Comparison of ENCODE assay signal across 11 cellular contexts in the genomic region with DNA sequence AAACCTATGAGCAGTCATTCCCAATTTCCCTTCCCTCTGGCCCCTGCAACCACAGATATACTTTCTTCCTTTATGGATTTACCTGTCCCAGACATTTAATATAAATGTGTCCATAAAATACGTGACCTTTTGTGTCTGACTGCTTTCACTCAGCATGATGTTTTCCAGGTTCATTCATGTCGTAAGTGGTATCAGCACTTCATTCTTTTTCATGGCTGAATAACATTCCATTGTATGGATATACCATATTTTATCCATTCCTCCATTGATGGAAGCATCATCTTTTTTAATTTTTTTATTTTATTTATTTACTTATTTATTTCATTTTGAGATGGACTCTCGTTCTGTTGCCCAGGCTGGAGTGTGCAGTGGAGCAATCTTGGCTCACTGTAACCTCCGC. TPM values are rescaled to one million over a fixed set of nuclear protein-coding genes. Genes with fewer than 3 reads are reported as not detected.
DNase-seq lines count a peak whose midpoint lies in the region; ATAC-seq and TF ChIP-seq lines count a peak whose summit lies in the region.
"Had no signal": no experiment of that assay in that cellular context is flagged by ENCODE, and none has a peak within 500 bp of the region (broad histone marks: within the 10 kb centered on the region; RNA-seq: fewer than 3 reads in every experiment).

No MANE protein-coding gene starts in this region.

- no peaks in the 10 kb centered on the region for H3K27me3 Mint-ChIP-seq in Calu3 (ENCODE audit: unreplicated experiment)
- no peaks in the 10 kb centered on the region for H3K27me3 Mint-ChIP-seq in central memory CD8-positive, alpha-beta T cell
- H3K27me3 Mint-ChIP-seq in natural killer cell (ENCODE audit: low read depth in 2 of 2): no peaks in the 10 kb centered on the region
- H3K27me3 Mint-ChIP-seq: B cell had no signal

- BruUV-seq in Calu3 (replicated peaks; lab: Mats Ljungman, UMichigan): no TSS peak

- no peak for DNase-seq in Calu3
- no peak for DNase-seq in central memory CD8-positive, alpha-beta T cell (ENCODE audit: low spot score in 2 of 2)
- DNase-seq in natural killer cell: no peak
- DNase-seq in NOMO-1 treated with DMSO at 0.1 percent for 48 hours (lab: John Stamatoyannopoulos, UW; ENCODE audit: unreplicated experiment): no peak
- DNase-seq in GM19238 (ENCODE audit: insufficient read length, low spot score): no peak
- DNase-seq: CD8-positive, alpha-beta T cell; GM23248; HCEC 1CT; HFFc6 had no signal

- peaks cover 29% of the 10 kb centered on the region for H3K36me3 Mint-ChIP-seq in Calu3 (ENCODE audit: insufficient read depth, unreplicated experiment)
- peaks cover 16% of the 10 kb centered on the region for H3K36me3 Mint-ChIP-seq in central memory CD8-positive, alpha-beta T cell (ENCODE audit: insufficient read depth)
- H3K36me3 Mint-ChIP-seq in natural killer cell: peaks cover under 1% of the 10 kb centered on the region

- no peak for ATAC-seq in central memory CD8-positive, alpha-beta T cell (replicated peaks; ENCODE audit: extremely low read depth, poor library complexity, severe bottlenecking)
- ATAC-seq in natural killer cell (no peak), HG02798 (IDR thresholded peaks at IDR 0.05; ENCODE audit: poor library complexity, unreplicated experiment) (no peak)
- ATAC-seq: CD8-positive, alpha-beta T cell had no signal

- H3K4me3 Mint-ChIP-seq in Calu3 (ENCODE audit: low read depth, unreplicated experiment) (no peak overlapping the region), natural killer cell (peak overlapping the region; percentile 10)
- H3K4me3 Mint-ChIP-seq in central memory CD8-positive, alpha-beta T cell: peak overlapping the region; percentile 0
- H3K4me3 Mint-ChIP-seq: B cell; CD8-positive, alpha-beta T cell; HFFc6 had no signal

- TF ChIP-seq CTCF in Calu3 (IDR thresholded peaks at IDR 0.05; ENCODE audit: unreplicated experiment) (no peak), natural killer cell (IDR thresholded peaks at IDR 0.05) (no peak)

- H3K27ac Mint-ChIP-seq in Calu3 (ENCODE audit: unreplicated experiment): peak overlapping the region; percentile 7
- peak overlapping the region; percentile 32 for H3K27ac Mint-ChIP-seq in central memory CD8-positive, alpha-beta T cell (ENCODE audit: low read depth)
- peak overlapping the region; percentile 29 to 77 for H3K27ac Mint-ChIP-seq in natural killer cell
- H3K27ac Mint-ChIP-seq: B cell, HFFc6 had no signal

- CTCF ChIA-PET in Calu3 (lab: Charles Lee): no interaction called here

- H3K9me3 Mint-ChIP-seq in Calu3 (ENCODE audit: low read depth, unreplicated experiment) (peaks cover 7% of the 10 kb centered on the region), natural killer cell (peaks cover 5% of the 10 kb centered on the region in 2 donors)
- peaks cover 6% of the 10 kb centered on the region for H3K9me3 Mint-ChIP-seq in central memory CD8-positive, alpha-beta T cell

- intact Hi-C loops in Calu3 (cut with micrococcal nuclease; ENCODE audit: unreplicated experiment): no loop called here
- intact Hi-C loops in natural killer cell (cut with micrococcal nuclease): no loop called here

- H3K4me1 Mint-ChIP-seq in Calu3 (ENCODE audit: low read depth, unreplicated experiment) (no peaks in the 10 kb centered on the region), natural killer cell (peaks cover 0 to 9% of the 10 kb centered on the region in 2 donors)
- peaks cover 8% of the 10 kb centered on the region for H3K4me1 Mint-ChIP-seq in central memory CD8-positive, alpha-beta T cell

RNA-seq across cellular contexts. Expression of gene PPP6R1, which starts 8.0 kb away (rescaled TPM):
- total RNA-seq in Calu3 (2022) (126 and 132 TPM in 2 replicates), natural killer cell (100 to 1,000 TPM; 252 to 275 (median 260) TPM)

RNA-seq across cellular contexts. Expression of gene HSPBP1, which starts 13.1 kb away (rescaled TPM):
- total RNA-seq in Calu3 (2022) (72.0 and 72.8 TPM in 2 replicates), natural killer cell (10 to 100 TPM; 17.1 to 19.5 (median 18.5) TPM)

RNA-seq across cellular contexts. Expression of gene BRSK1, which starts 17.0 kb away (rescaled TPM):
- total RNA-seq in Calu3 (2022): 3.4 and 3.8 TPM in 2 replicates
- total RNA-seq in natural killer cell: 1 to 10 TPM; 6.0 to 9.8 (median 6.5) TPM

RNA-seq across cellular contexts. Expression of gene TMEM86B, which starts 38.3 kb away (rescaled TPM):
- total RNA-seq in Calu3 (2022): 14.3 and 14.7 TPM in 2 replicates
- total RNA-seq in natural killer cell: 10 to 100 TPM; 12.6 to 14.7 (median 14.6) TPM

RNA-seq across cellular contexts. Expression of gene PTPRH, which starts 57.5 kb away (rescaled TPM):
- total RNA-seq in Calu3 (2022): 34.6 and 43.2 TPM in 2 replicates
- under 1 TPM in 1 of 3 donors, not detected in 2; 0.45 TPM for total RNA-seq in natural killer cell
- total RNA-seq: B cell; CD8-positive, alpha-beta T cell had no signal
